ENCODE assay signal across 8 cellular contexts in genomic region chr2:64019975-64020281, GRCh38. TPM values are rescaled to one million over a fixed set of nuclear protein-coding genes. Genes with fewer than 3 reads are reported as not detected.
A peak's percentile ranks its signal among the peaks of the same experiment; 100 is the strongest.
DNase-seq lines count a peak whose midpoint lies in the region; ATAC-seq and TF ChIP-seq lines count a peak whose summit lies in the region.

No MANE protein-coding gene starts in this region.

- H3K4me3 Mint-ChIP-seq in CD8-positive, alpha-beta T cell = peak overlapping the region; percentile 91

- peaks cover 41% of the 10 kb centered on the region for H3K4me1 Mint-ChIP-seq in CD8-positive, alpha-beta T cell (ENCODE audit: low read depth)

- no peak for TF ChIP-seq CTCF in CD8-positive, alpha-beta T cell (IDR thresholded peaks at IDR 0.05)
- TF ChIP-seq CTCF in dorsolateral prefrontal cortex (IDR thresholded peaks at IDR 0.05 in 54 of 56, conservative IDR thresholded peaks at IDR 0.05 in 2 of 56; ENCODE audit: low read depth in 1 of 56, partially characterized antibody in 56 of 56) = no peak

- DNase-seq in CD8-positive, alpha-beta T cell = no peak
- DNase-seq in NAMALWA (ENCODE audit: low spot score) (peak; percentile 35), dorsolateral prefrontal cortex (no peak), NCI-H2196 treated with DMSO at 0.1 percent for 48 hours (lab: John Stamatoyannopoulos, UW; ENCODE audit: unreplicated experiment) (no peak), middle frontal gyrus (ENCODE audit: extremely low spot score, low spot score) (no peak)
- no peak for DNase-seq in effector CD4-positive, alpha-beta T cell

- H3K27me3 Mint-ChIP-seq in CD8-positive, alpha-beta T cell (ENCODE audit: low read depth) = no peaks in the 10 kb centered on the region

- POLR2A ChIA-PET in CD8-positive, alpha-beta T cell (lab: Charles Lee) = interaction anchor here (0.6 to 1.2 kb wide), 4 partner anchors 208 to 1036 kb away, joined by 3 to 4 read pairs (median 3); no protein-coding TSS in a partner anchor

- peak overlapping the region; percentile 55 for H3K4me3 ChIP-seq in CD8-positive, alpha-beta T cell (ENCODE audit: low read depth, low read length)
- H3K4me3 ChIP-seq in dorsolateral prefrontal cortex (peak overlapping the region in 56 of 59 donors; percentile 24 to 88 (median 74)), neuron (ENCODE audit: low read length) (peak overlapping the region; percentile 98)

- intact Hi-C loops in CD8-positive, alpha-beta T cell (cut with DNase I, micrococcal nuclease) = loop anchor here (1.0 to 5.0 kb wide), 7 partner anchors 16 to 433 kb away; partner anchors contain the start of genes PELI1 (in 2 of the 2), MDH1 (in 1 of the 2), UGP2 (in 1 of the 2) and WDPCP (in 1 of the 2)
- intact Hi-C loops in dorsolateral prefrontal cortex (cut with DNase I) = loop anchor here (1.0 to 10.0 kb wide), 3 partner anchors 124 to 325 kb away; partner anchors contain the start of genes PELI1 (in 1 of the 2) and UGP2 (in 1 of the 2)

- H2AFZ ChIP-seq in neuron (ENCODE audit: low read depth, low read length) = peak overlapping the region; percentile 93

- H3K36me3 ChIP-seq in CD8-positive, alpha-beta T cell (ENCODE audit: insufficient read depth, low read length) = no peaks in the 10 kb centered on the region
- no peaks in the 10 kb centered on the region for H3K36me3 ChIP-seq in neuron (ENCODE audit: insufficient read depth, low read length)

- no peaks in the 10 kb centered on the region for H3K9me3 ChIP-seq in CD8-positive, alpha-beta T cell (ENCODE audit: low read length)
- H3K9me3 ChIP-seq in neuron (ENCODE audit: low read length) = no peaks in the 10 kb centered on the region

- H3K27ac ChIP-seq in CD8-positive, alpha-beta T cell (ENCODE audit: low read depth, low read length) = peak overlapping the region; percentile 57
- H3K27ac ChIP-seq in dorsolateral prefrontal cortex = peak overlapping the region; percentile 53 to 99 (median 93)

- no peaks in the 10 kb centered on the region for H3K9me3 Mint-ChIP-seq in CD8-positive, alpha-beta T cell

- no peaks in the 10 kb centered on the region for H3K27me3 ChIP-seq in CD8-positive, alpha-beta T cell (ENCODE audit: insufficient read depth, low read length)
- no peaks in the 10 kb centered on the region for H3K27me3 ChIP-seq in dorsolateral prefrontal cortex
- H3K27me3 ChIP-seq in neuron (ENCODE audit: insufficient read depth, low read length) = no peaks in the 10 kb centered on the region

- CTCF ChIA-PET in CD8-positive, alpha-beta T cell (lab: Charles Lee) = interaction anchor here (3.1 kb wide), 1 partner anchor 308 kb away, joined by 10 read pairs; no protein-coding TSS in a partner anchor

- ATAC-seq in CD8-positive, alpha-beta T cell = no peak
- no peak for ATAC-seq in GM19467 (IDR thresholded peaks at IDR 0.05; ENCODE audit: unreplicated experiment)

- peaks cover 31% of the 10 kb centered on the region for H3K4me1 ChIP-seq in CD8-positive, alpha-beta T cell (ENCODE audit: insufficient read depth, low read length)
- peaks cover 11% of the 10 kb centered on the region for H3K4me1 ChIP-seq in neuron (ENCODE audit: insufficient read depth, low read length)

- H3K36me3 Mint-ChIP-seq in CD8-positive, alpha-beta T cell = peaks cover 12% of the 10 kb centered on the region

- peak overlapping the region; percentile 97 for H3K27ac Mint-ChIP-seq in CD8-positive, alpha-beta T cell

RNA-seq across cellular contexts. Expression of gene VPS54, which starts 0.7 kb away (rescaled TPM):
- 1 to 10 TPM; 7.0 to 8.5 TPM for total RNA-seq in CD8-positive, alpha-beta T cell
- 10 to 100 TPM; 11.8 to 23.3 (median 17.3) TPM for total RNA-seq in dorsolateral prefrontal cortex
